Comparison of ENCODE assay signal across 24 cellular contexts in genomic region chr12:26724309-26724702, GRCh38.
DNase-seq lines count a peak whose midpoint lies in the region; ATAC-seq and TF ChIP-seq lines count a peak whose summit lies in the region.
"Had no signal": no experiment of that assay in that cellular context is flagged by ENCODE, and none has a peak within 500 bp of the region (broad histone marks: within the 10 kb centered on the region; RNA-seq: fewer than 3 reads in every experiment).

No MANE protein-coding gene starts in this region.

- H3K27me3 ChIP-seq in mammary epithelial cell (ENCODE audit: insufficient read depth, low read length), result no peaks in the 10 kb centered on the region
- no peaks in the 10 kb centered on the region for H3K27me3 ChIP-seq in muscle layer of duodenum (ENCODE audit: low read depth, low read length)
- H3K27me3 ChIP-seq in transverse colon, result no peaks in the 10 kb centered on the region

- in situ Hi-C loops in mammary epithelial cell (cut with MboI; ENCODE audit: low sequenced_read_pairs in 2 of 2) (no loop called here), transverse colon (cut with MboI; ENCODE audit: low pct_ligation_motif_present in 1 of 4, low pct_unique_long_range_greater_than_20kb in 1 of 4, low sequenced_read_pairs in 3 of 4) (no loop called here)

- no peaks in the 10 kb centered on the region for H4K20me1 ChIP-seq in mammary epithelial cell (ENCODE audit: insufficient read depth, low read length)

- ATAC-seq in GM18909 (IDR thresholded peaks at IDR 0.05; ENCODE audit: poor library complexity, unreplicated experiment), result no peak
- ATAC-seq: activated CD8-positive, alpha-beta T cell treated with anti-CD3 and anti-CD28 coated beads for 36 hours; T-helper 17 cell; WTC11 had no signal

- H3K9me3 Mint-ChIP-seq in activated naive CD8-positive, alpha-beta T cell (ENCODE audit: low read depth), result no peaks in the 10 kb centered on the region
- H3K9me3 Mint-ChIP-seq in activated naive CD8-positive, alpha-beta T cell treated with anti-CD3 and anti-CD28 coated beads for 36 hours, result no peaks in the 10 kb centered on the region
- H3K9me3 Mint-ChIP-seq: activated CD8-positive, alpha-beta T cell treated with anti-CD3 and anti-CD28 coated beads for 36 hours; activated naive CD4-positive, alpha-beta T cell treated with anti-CD3 and anti-CD28 coated beads, Interleukin-2, amount 10 ng/mL, durations not matched to agents 7 days and 5 days; activated T-cell treated with anti-CD3 and anti-CD28 coated beads, Interleukin-2, amount 50 U/mL, for 24 hours; brain; stimulated activated naive CD8-positive, alpha-beta T cell treated with anti-CD3 and anti-CD28 coated beads, Interleukin-15, Interleukin-2, amounts not matched to agents 100 ng/mL and 50 ng/mL, for 24 hours; WTC11 had no signal

- no peak for TF ChIP-seq EP300 in transverse colon (IDR thresholded peaks at IDR 0.05; ENCODE audit: low read depth)

- H3K4me2 ChIP-seq in mammary epithelial cell (ENCODE audit: insufficient read depth, low read depth, low read length), result peak overlapping the region; percentile 76

- peaks cover 9% of the 10 kb centered on the region for H3K79me2 ChIP-seq in mammary epithelial cell (ENCODE audit: insufficient read depth, low read length)

- H3K4me1 ChIP-seq in mammary epithelial cell (ENCODE audit: insufficient read depth, low read length), result peaks cover 31% of the 10 kb centered on the region
- H3K4me1 ChIP-seq in muscle layer of duodenum (ENCODE audit: control insufficient read depth in 1 of 2, insufficient read depth in 2 of 2, low read length in 2 of 2), result peaks cover 0 to 21% of the 10 kb centered on the region in 2 donors
- H3K4me1 ChIP-seq in transverse colon, result peaks cover 0 to 7% (median 3%) of the 10 kb centered on the region in 4 donors

- CTCF ChIA-PET in mammary epithelial cell (lab: Charles Lee; ENCODE audit: low non-redundant PET), result no interaction called here

- no peak overlapping the region for H2AFZ ChIP-seq in mammary epithelial cell (ENCODE audit: low read depth, low read length)

- H3K27ac ChIP-seq in mammary epithelial cell (ENCODE audit: insufficient read depth, low read depth, low read length) (peak overlapping the region; percentile 15), muscle layer of duodenum (ENCODE audit: low read length) (peak overlapping the region; percentile 65), transverse colon (peak overlapping the region; percentile 5 to 59 (median 32))

- intact Hi-C loops in mammary epithelial cell (cut with micrococcal nuclease) (loop anchor here (5.0 kb wide), 1 partner anchor 108 kb away; the partner anchor contains the start of gene ITPR2), transverse colon (cut with DNase I; ENCODE audit: low total_unique reads) (no loop called here)

- peaks cover 25% of the 10 kb centered on the region for H3K4me1 Mint-ChIP-seq in activated naive CD8-positive, alpha-beta T cell (ENCODE audit: low read depth)
- peaks cover 57% of the 10 kb centered on the region for H3K4me1 Mint-ChIP-seq in activated naive CD8-positive, alpha-beta T cell treated with anti-CD3 and anti-CD28 coated beads for 36 hours

- no peak for DNase-seq in activated naive CD8-positive, alpha-beta T cell treated with anti-CD3 and anti-CD28 coated beads for 36 hours
- no peak for DNase-seq in mammary epithelial cell
- DNase-seq in transverse colon, result no peak
- DNase-seq in SHP77 (lab: John Stamatoyannopoulos, UW), result no peak
- DNase-seq in NCI-H2107 treated with DMSO at 0.1 percent for 48 hours (lab: John Stamatoyannopoulos, UW; ENCODE audit: unreplicated experiment), result no peak
- DNase-seq: 8988T; activated CD8-positive, alpha-beta T cell treated with anti-CD3 and anti-CD28 coated beads for 36 hours; activated naive CD4-positive, alpha-beta T cell treated with anti-CD3 and anti-CD28 coated beads, Interleukin-2, amount 10 ng/mL, durations not matched to agents 7 days and 5 days; activated T-cell treated with anti-CD3 and anti-CD28 coated beads, Interleukin-2, amount 50 U/mL, for 24 hours; cortex of kidney; Kasumi-1; left cardiac atrium; NCI-H1092 treated with DMSO at 0.1 percent for 48 hours; NCI-H2081 treated with DMSO at 0.1 percent for 48 hours; NCI-H524 treated with DMSO at 0.1 percent for 48 hours; occipital lobe; SIG-M5; T-helper 17 cell had no signal

- H3K27me3 Mint-ChIP-seq in activated naive CD8-positive, alpha-beta T cell, result no peaks in the 10 kb centered on the region
- H3K27me3 Mint-ChIP-seq in activated naive CD8-positive, alpha-beta T cell treated with anti-CD3 and anti-CD28 coated beads for 36 hours, result no peaks in the 10 kb centered on the region
- H3K27me3 Mint-ChIP-seq: activated CD8-positive, alpha-beta T cell treated with anti-CD3 and anti-CD28 coated beads for 36 hours; activated naive CD4-positive, alpha-beta T cell treated with anti-CD3 and anti-CD28 coated beads, Interleukin-2, amount 10 ng/mL, durations not matched to agents 7 days and 5 days; activated T-cell treated with anti-CD3 and anti-CD28 coated beads, Interleukin-2, amount 50 U/mL, for 24 hours; stimulated activated naive CD8-positive, alpha-beta T cell treated with anti-CD3 and anti-CD28 coated beads, Interleukin-15, Interleukin-2, amounts not matched to agents 100 ng/mL and 50 ng/mL, for 24 hours; T-helper 17 cell had no signal

- H3K4me3 Mint-ChIP-seq in activated naive CD8-positive, alpha-beta T cell, result no peak overlapping the region
- no peak overlapping the region for H3K4me3 Mint-ChIP-seq in activated naive CD8-positive, alpha-beta T cell treated with anti-CD3 and anti-CD28 coated beads for 36 hours
- H3K4me3 Mint-ChIP-seq: activated CD8-positive, alpha-beta T cell treated with anti-CD3 and anti-CD28 coated beads for 36 hours; activated naive CD4-positive, alpha-beta T cell treated with anti-CD3 and anti-CD28 coated beads, Interleukin-2, amount 10 ng/mL, durations not matched to agents 7 days and 5 days; activated T-cell treated with anti-CD3 and anti-CD28 coated beads, Interleukin-2, amount 50 U/mL, for 24 hours; stimulated activated naive CD8-positive, alpha-beta T cell treated with anti-CD3 and anti-CD28 coated beads, Interleukin-15, Interleukin-2, amounts not matched to agents 100 ng/mL and 50 ng/mL, for 24 hours; T-helper 17 cell; WTC11 had no signal

- H3K9ac ChIP-seq in mammary epithelial cell (ENCODE audit: insufficient read depth, low read length), result no peak overlapping the region

- peaks cover 7% of the 10 kb centered on the region for H3K36me3 Mint-ChIP-seq in activated naive CD8-positive, alpha-beta T cell
- H3K36me3 Mint-ChIP-seq in activated naive CD8-positive, alpha-beta T cell treated with anti-CD3 and anti-CD28 coated beads for 36 hours, result peaks cover 35% of the 10 kb centered on the region
- H3K36me3 Mint-ChIP-seq: brain had no signal

- H3K36me3 ChIP-seq in mammary epithelial cell (ENCODE audit: insufficient read depth, low read length) (no peaks in the 10 kb centered on the region), muscle layer of duodenum (ENCODE audit: control insufficient read depth in 1 of 2, insufficient read depth in 2 of 2, low read length in 2 of 2) (no peaks in the 10 kb centered on the region), transverse colon (no peaks in the 10 kb centered on the region)

- H3K9me3 ChIP-seq in mammary epithelial cell (replicated peaks; ENCODE audit: insufficient read depth, low read length) (no peaks in the 10 kb centered on the region), muscle layer of duodenum (ENCODE audit: control insufficient read depth in 1 of 2, low read length in 2 of 2) (no peaks in the 10 kb centered on the region), transverse colon (no peaks in the 10 kb centered on the region)

- TSS peak; percentile 93 for BruUV-seq in mammary epithelial cell (replicated peaks; lab: Mats Ljungman, UMichigan)

- H3K27ac Mint-ChIP-seq in activated naive CD8-positive, alpha-beta T cell, result peak overlapping the region; percentile 2
- no peak overlapping the region for H3K27ac Mint-ChIP-seq in activated naive CD8-positive, alpha-beta T cell treated with anti-CD3 and anti-CD28 coated beads for 36 hours
- H3K27ac Mint-ChIP-seq: activated CD8-positive, alpha-beta T cell treated with anti-CD3 and anti-CD28 coated beads for 36 hours; activated naive CD4-positive, alpha-beta T cell treated with anti-CD3 and anti-CD28 coated beads, Interleukin-2, amount 10 ng/mL, durations not matched to agents 7 days and 5 days; activated T-cell treated with anti-CD3 and anti-CD28 coated beads, Interleukin-2, amount 50 U/mL, for 24 hours; stimulated activated naive CD8-positive, alpha-beta T cell treated with anti-CD3 and anti-CD28 coated beads, Interleukin-15, Interleukin-2, amounts not matched to agents 100 ng/mL and 50 ng/mL, for 24 hours; T-helper 17 cell; WTC11 had no signal

- H3K4me3 ChIP-seq in mammary epithelial cell (replicated peaks in 1 of 3; ENCODE audit: insufficient read depth in 1 of 3, low read depth in 2 of 3, low read length in 3 of 3) (no peak overlapping the region), muscle layer of duodenum (ENCODE audit: low read depth in 1 of 2, low read length in 2 of 2) (no peak overlapping the region), transverse colon (no peak overlapping the region)

- WGBS in mammary epithelial cell (ENCODE audit: low coverage, missing lambda C conversion rate), result 100% methylated on average over 4 of the region's 4 CpGs
- WGBS in transverse colon (ENCODE audit: low coverage in 1 of 2), 2 donors, result 68 to 76% methylated on average over 4 of the region's 4 CpGs

- no peak for TF ChIP-seq CTCF in mammary epithelial cell (conservative IDR thresholded peaks at IDR 0.05 in 1 of 2, IDR thresholded peaks at IDR 0.05 in 1 of 2; ENCODE audit: extremely low read depth in 1 of 2, insufficient read depth in 1 of 2, low read depth in 1 of 2, low read length in 2 of 2)
- TF ChIP-seq CTCF in transverse colon (IDR thresholded peaks at IDR 0.05), result no peak

- dilution Hi-C loops in mammary epithelial cell (cut with HindIII; ENCODE audit: low sequenced_read_pairs), result no loop called here

- TF ChIP-seq POLR2A in transverse colon (IDR thresholded peaks at IDR 0.05), result no peak

Comparison
In these comparisons a context has a peak if more than half of its experiments do, and no peak if none do; other contexts are left out.
1. H3K27ac ChIP-seq: peak in every context shown above with its lines; median percentile 65 in muscle layer of duodenum; 32 in transverse colon; 15 in mammary epithelial cell.